8 cellular contexts compared by ENCODE assay signal in genomic region chr19:38899447-38900219, GRCh38. TPM values are rescaled to one million over a fixed set of nuclear protein-coding genes. Genes with fewer than 3 reads are reported as not detected.
DNase-seq lines count a peak whose midpoint lies in the region; ATAC-seq, FAIRE-seq and TF ChIP-seq lines count a peak whose summit lies in the region.

NFKBIB (plus strand) TSS chr19:38899969; CDS start chr19:38900033, 64 bp downstream.
SIRT2 (minus strand) TSS chr19:38899618; CDS start chr19:38899521, 97 bp downstream.

- CTCF ChIA-PET in AG04449 (lab: Yijun Ruan, JAX): interaction anchor here (1.2 to 4.4 kb wide), 4 partner anchors 12 to 261 kb away, joined by 4 to 53 read pairs (median 10); partner anchors contain the start of genes MRPS12 and SARS2

- TF ChIP-seq CTCF in AG04449 (IDR thresholded peaks at IDR 0.05; ENCODE audit: insufficient read depth, low read length, missing control alignments): no peak
- TF ChIP-seq CTCF in WI38 (IDR thresholded peaks at IDR 0.05; ENCODE audit: low read depth, low read length): no peak
- no peak for TF ChIP-seq CTCF in bronchial epithelial cell (IDR thresholded peaks at IDR 0.05; ENCODE audit: insufficient read depth, low read length, severe bottlenecking)

- ATAC-seq in GM18907 (IDR thresholded peaks at IDR 0.05; ENCODE audit: unreplicated experiment) (peak; percentile 91), HG03159 (IDR thresholded peaks at IDR 0.05; ENCODE audit: unreplicated experiment) (peak; percentile 87)

- POLR2A ChIA-PET in AG04449 (lab: Yijun Ruan, JAX): interaction anchor here (0.8 to 1.0 kb wide), 3 partner anchors 12 to 368 kb away, joined by 3 to 4 read pairs (median 4); no protein-coding TSS in a partner anchor

- FAIRE-seq in bronchial epithelial cell (lab: Jason Lieb, UNC) (peak; percentile 68), small intestine (lab: Jason Lieb, UNC) (peak; percentile 39)

- WGBS in small intestine, 3 donors: 0 to 1% (median 0%) methylated on average over 57 to 65 of the region's 65 CpGs

- peak; percentile 97 for DNase-seq in AG04449 (ENCODE audit: low read depth, low spot score)
- DNase-seq in NCI-H2227 treated with DMSO at 0.1 percent for 48 hours (lab: John Stamatoyannopoulos, UW): peak; percentile 100
- DNase-seq in bronchial epithelial cell (ENCODE audit: low read depth): peak; percentile 99
- DNase-seq in iPS-NIHi11 (ENCODE audit: low spot score): peak; percentile 97
- DNase-seq in small intestine: peak; percentile 100

- no peaks in the 10 kb centered on the region for H3K36me3 ChIP-seq in bronchial epithelial cell (ENCODE audit: control insufficient read depth, insufficient read depth, low read length)
- no peaks in the 10 kb centered on the region for H3K36me3 ChIP-seq in small intestine (ENCODE audit: control insufficient read depth in 2 of 2, insufficient read depth in 2 of 2, low read length in 2 of 2)

- H3K4me3 ChIP-seq in AG04449 (ENCODE audit: low read depth, low read length) (peak within 1 kb of the TSS; percentile 91), WI38 (ENCODE audit: low read depth, low read length) (peak within 1 kb of the TSS; percentile 88), bronchial epithelial cell (ENCODE audit: low read depth, low read length) (peak within 1 kb of the TSS; percentile 74), small intestine (ENCODE audit: low read depth in 1 of 2, low read length in 2 of 2) (peak within 1 kb of the TSS; percentile 82)

- H3K27me3 ChIP-seq in bronchial epithelial cell (ENCODE audit: control insufficient read depth, insufficient read depth, low read length): no peaks in the 10 kb centered on the region
- H3K27me3 ChIP-seq in small intestine (ENCODE audit: control insufficient read depth in 2 of 2, insufficient read depth in 2 of 2, low read length in 2 of 2): no peaks in the 10 kb centered on the region

- H3K9me3 ChIP-seq in small intestine (ENCODE audit: control insufficient read depth, low read depth): no peaks in the 10 kb centered on the region

- H3K4me1 ChIP-seq in small intestine (ENCODE audit: control insufficient read depth in 2 of 2, insufficient read depth in 1 of 2, low read depth in 1 of 2, low read length in 1 of 2): no peaks in the 10 kb centered on the region

- H3K27ac ChIP-seq in small intestine (ENCODE audit: low read depth in 1 of 2, low read length in 1 of 2): peak within 1 kb of the TSS; percentile 80 to 91

RNA-seq across cellular contexts. Expression of gene NFKBIB, which starts in this region (rescaled TPM):
- total RNA-seq in bronchial epithelial cell: 23.2 and 25.9 TPM in 2 replicates
- polyA plus RNA-seq in small intestine: 10 to 100 TPM; 43.6 to 45.4 (median 44.0) TPM

RNA-seq across cellular contexts. Expression of gene SIRT2, which starts in this region (rescaled TPM):
- 41.3 and 44.7 TPM in 2 replicates for total RNA-seq in bronchial epithelial cell
- 10 to 100 TPM; 35.4 to 80.3 (median 74.0) TPM for polyA plus RNA-seq in small intestine

Comparison
In these comparisons a context has a peak if more than half of its experiments do, and no peak if none do; other contexts are left out.
1. Peak in every context shown above with its lines: DNase-seq, ATAC-seq, H3K4me3 ChIP-seq and H3K27ac ChIP-seq.